Comparison of ENCODE assay signal across 8 cellular contexts in genomic region chr15:38707802-38708671, GRCh38.
DNase-seq lines count a peak whose midpoint lies in the region; ATAC-seq and TF ChIP-seq lines count a peak whose summit lies in the region.

No MANE protein-coding gene starts in this region.

- no peak overlapping the region for H3K27ac ChIP-seq in CD4-positive, CD25-positive, alpha-beta regulatory T cell (ENCODE audit: insufficient read depth, low read length, poor library complexity, severe bottlenecking)
- H3K27ac ChIP-seq in cardiac muscle cell: no peak overlapping the region
- no peak overlapping the region for H3K27ac ChIP-seq in psoas muscle

- ATAC-seq in CD4-positive, CD25-positive, alpha-beta regulatory T cell (ENCODE audit: low read depth in 2 of 2): peak; percentile 90 to 92
- peak; percentile 88 for ATAC-seq in HG02798 (IDR thresholded peaks at IDR 0.05; ENCODE audit: poor library complexity, unreplicated experiment)
- peak in 3 of 4 donors; percentile 49 to 74 (median 55) for ATAC-seq in psoas muscle

- 49 to 55% (median 51%) methylated on average over 8 of the region's 8 CpGs for WGBS in psoas muscle, 3 donors

- in situ Hi-C loops in GM13977 (cut with MboI; ENCODE audit: low pct_unique_long_range_greater_than_20kb, low sequenced_read_pairs, unreplicated experiment): no loop called here

- H3K27me3 Mint-ChIP-seq in CD4-positive, CD25-positive, alpha-beta regulatory T cell: no peaks in the 10 kb centered on the region
- peaks cover 20% of the 10 kb centered on the region for H3K27me3 Mint-ChIP-seq in activated naive CD4-positive, alpha-beta T cell treated with anti-CD3 and anti-CD28 coated beads, Interleukin-2, amount 10 ng/mL, durations not matched to agents 7 days and 5 days

- peak overlapping the region in 1 of 4 donors; percentile 66 for H3K4me3 Mint-ChIP-seq in CD4-positive, CD25-positive, alpha-beta regulatory T cell
- no peak overlapping the region for H3K4me3 Mint-ChIP-seq in activated naive CD4-positive, alpha-beta T cell treated with anti-CD3 and anti-CD28 coated beads, Interleukin-2, amount 10 ng/mL, durations not matched to agents 7 days and 5 days

- peaks cover 26% of the 10 kb centered on the region for H3K4me1 ChIP-seq in CD4-positive, CD25-positive, alpha-beta regulatory T cell (ENCODE audit: control insufficient read depth, insufficient read depth, low read length, poor library complexity, severe bottlenecking)
- H3K4me1 ChIP-seq in cardiac muscle cell (ENCODE audit: low read depth): peaks cover 9% of the 10 kb centered on the region
- no peaks in the 10 kb centered on the region for H3K4me1 ChIP-seq in psoas muscle

- peaks cover 5 to 48% (median 19%) of the 10 kb centered on the region in 4 donors for H3K4me1 Mint-ChIP-seq in CD4-positive, CD25-positive, alpha-beta regulatory T cell
- peaks cover 20% of the 10 kb centered on the region for H3K4me1 Mint-ChIP-seq in activated naive CD4-positive, alpha-beta T cell treated with anti-CD3 and anti-CD28 coated beads, Interleukin-2, amount 10 ng/mL, durations not matched to agents 7 days and 5 days

- H3K4me3 ChIP-seq in CD4-positive, CD25-positive, alpha-beta regulatory T cell (ENCODE audit: low read depth, low read length): no peak overlapping the region
- no peak overlapping the region for H3K4me3 ChIP-seq in cardiac muscle cell
- H3K4me3 ChIP-seq in psoas muscle: no peak overlapping the region

- H3K36me3 Mint-ChIP-seq in CD4-positive, CD25-positive, alpha-beta regulatory T cell: no peaks in the 10 kb centered on the region
- no peaks in the 10 kb centered on the region for H3K36me3 Mint-ChIP-seq in activated naive CD4-positive, alpha-beta T cell treated with anti-CD3 and anti-CD28 coated beads, Interleukin-2, amount 10 ng/mL, durations not matched to agents 7 days and 5 days

- DNase-seq in CD4-positive, CD25-positive, alpha-beta regulatory T cell: peak; percentile 25 to 73 (median 51)
- DNase-seq in GM13977 (ENCODE audit: low spot score) (peak; percentile 45), NCI-H2171 (lab: John Stamatoyannopoulos, UW) (peak; percentile 49), cardiac muscle cell (ENCODE audit: low read depth in 1 of 2, low spot score in 1 of 2) (peak; percentile 69 to 76), psoas muscle (no peak)
- peak; percentile 54 for DNase-seq in activated naive CD4-positive, alpha-beta T cell treated with anti-CD3 and anti-CD28 coated beads, Interleukin-2, amount 10 ng/mL, durations not matched to agents 7 days and 5 days
- no peak for DNase-seq in stimulated activated CD8-positive, alpha-beta memory T cell treated with anti-CD3 and anti-CD28 coated beads, Interleukin-4, amount 100 ng/mL, for 48 hours

- CTCF ChIA-PET in activated naive CD4-positive, alpha-beta T cell treated with anti-CD3 and anti-CD28 coated beads, Interleukin-2, amount 10 ng/mL, durations not matched to agents 7 days and 5 days (lab: Charles Lee): interaction anchor here (0.6 to 4.5 kb wide), 13 partner anchors 8 to 1049 kb away, joined by 3 to 33 read pairs (median 4); partner anchors contain the start of gene THBS1

- intact Hi-C loops in psoas muscle (cut with DNase I): loop anchor here (5.0 kb wide), 2 partner anchors 874 to 1049 kb away; partner anchors contain the start of gene THBS1 (in 1 of the 2)

- no peaks in the 10 kb centered on the region for H3K36me3 ChIP-seq in CD4-positive, CD25-positive, alpha-beta regulatory T cell (ENCODE audit: control insufficient read depth, insufficient read depth, low read length)
- H3K36me3 ChIP-seq in cardiac muscle cell (no peaks in the 10 kb centered on the region), psoas muscle (ENCODE audit: insufficient read depth in 1 of 2, low read depth in 1 of 2) (no peaks in the 10 kb centered on the region)

- H3K9me3 Mint-ChIP-seq in CD4-positive, CD25-positive, alpha-beta regulatory T cell: no peaks in the 10 kb centered on the region
- H3K9me3 Mint-ChIP-seq in activated naive CD4-positive, alpha-beta T cell treated with anti-CD3 and anti-CD28 coated beads, Interleukin-2, amount 10 ng/mL, durations not matched to agents 7 days and 5 days: no peaks in the 10 kb centered on the region

- H3K9me3 ChIP-seq in CD4-positive, CD25-positive, alpha-beta regulatory T cell (ENCODE audit: control insufficient read depth in 2 of 2, low read length in 2 of 2): no peaks in the 10 kb centered on the region
- H3K9me3 ChIP-seq in cardiac muscle cell (ENCODE audit: low read depth) (no peaks in the 10 kb centered on the region), psoas muscle (no peaks in the 10 kb centered on the region)

- peak overlapping the region in 2 of 3 donors; percentile 21 to 71 for H3K27ac Mint-ChIP-seq in CD4-positive, CD25-positive, alpha-beta regulatory T cell
- H3K27ac Mint-ChIP-seq in activated naive CD4-positive, alpha-beta T cell treated with anti-CD3 and anti-CD28 coated beads, Interleukin-2, amount 10 ng/mL, durations not matched to agents 7 days and 5 days: no peak overlapping the region

- TF ChIP-seq CTCF in GM13977 (IDR thresholded peaks at IDR 0.05; ENCODE audit: extremely low read depth, insufficient read depth, missing control alignments) (peak; percentile 81), cardiac muscle cell (IDR thresholded peaks at IDR 0.05; ENCODE audit: low read depth, low read length) (peak; percentile 75), psoas muscle (IDR thresholded peaks at IDR 0.05) (peak; percentile 54)

- H3K27me3 ChIP-seq in CD4-positive, CD25-positive, alpha-beta regulatory T cell (ENCODE audit: control insufficient read depth, insufficient read depth, low read length): no peaks in the 10 kb centered on the region
- H3K27me3 ChIP-seq in cardiac muscle cell (peaks cover 13% of the 10 kb centered on the region), psoas muscle (ENCODE audit: insufficient read depth in 3 of 3, low read length in 2 of 3) (peaks cover 0 to 12% (median 0%) of the 10 kb centered on the region in 3 donors)

Comparison
In these comparisons a context has a peak if more than half of its experiments do, and no peak if none do; other contexts are left out.
1. DNase-seq: peak in CD4-positive, CD25-positive, alpha-beta regulatory T cell (3 of 3), GM13977 (single experiment), NCI-H2171 (single experiment), activated naive CD4-positive, alpha-beta T cell treated with anti-CD3 and anti-CD28 coated beads, Interleukin-2, amount 10 ng/mL, durations not matched to agents 7 days and 5 days (single experiment) and cardiac muscle cell (2 of 2); none in psoas muscle (0 of 2) and stimulated activated CD8-positive, alpha-beta memory T cell treated with anti-CD3 and anti-CD28 coated beads, Interleukin-4, amount 100 ng/mL, for 48 hours (single experiment).
2. Peak in every context shown above with its lines, with median percentiles within 50 percentile points of each other: ATAC-seq and CTCF ChIP-seq.